19 cellular contexts compared by ENCODE assay signal in the genomic region with DNA sequence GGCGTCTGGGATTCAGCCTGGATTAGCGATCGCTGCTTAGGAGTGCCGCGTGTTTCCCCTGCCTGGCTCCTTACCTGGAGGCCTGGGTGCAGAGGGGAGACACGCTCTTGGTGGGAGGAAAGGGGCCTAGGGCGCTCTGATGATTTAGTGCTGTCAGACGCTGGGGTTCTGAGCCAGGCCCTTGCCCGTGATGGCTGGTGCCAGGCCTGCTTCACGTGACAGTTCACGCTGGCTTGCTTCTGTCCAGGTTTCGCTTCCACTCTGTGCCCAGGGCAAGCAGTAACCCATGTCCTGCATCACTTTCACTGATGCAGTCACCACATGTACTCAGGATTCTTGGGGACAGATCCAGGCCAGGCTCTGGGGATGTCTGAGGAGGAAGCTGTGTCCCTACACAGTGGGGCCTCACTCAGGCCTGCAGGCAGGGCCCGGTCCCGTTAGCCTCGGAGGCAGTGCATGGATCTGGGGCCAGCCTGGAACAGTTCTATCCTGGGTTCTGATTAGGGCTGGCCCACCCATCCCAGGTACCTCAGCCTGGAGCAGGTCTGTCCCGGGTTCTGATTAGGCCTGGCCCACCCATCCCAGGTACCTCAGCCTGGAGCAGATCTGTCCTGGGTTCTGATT.
"Had no signal": no experiment of that assay in that cellular context is flagged by ENCODE, and none has a peak within 500 bp of the region (broad histone marks: within the 10 kb centered on the region; RNA-seq: fewer than 3 reads in every experiment).

No MANE protein-coding gene starts in this region.

- DNase-seq: KBM-7, MV-4-11, NCI-H1048, NCI-H1105, NCI-H1417, NCI-H1694, NCI-H187 treated with DMSO at 0.1 percent for 48 hours, NCI-H2029 treated with DMSO at 0.1 percent for 48 hours, NCI-H345, NCI-H446 treated with DMSO at 0.1 percent for 48 hours, NCI-H524 treated with DMSO at 0.1 percent for 48 hours, NCI-H69, NCI-H774, SHP77, SK-N-SH, SW 1271 had no signal

- H3K4me3 Mint-ChIP-seq: IgD-negative memory B cell had no signal

- H3K9me3 ChIP-seq: SK-N-SH had no signal

- H3K4me1 Mint-ChIP-seq: IgD-negative memory B cell had no signal

- H3K27ac Mint-ChIP-seq: IgD-negative memory B cell had no signal

- H3K27ac ChIP-seq: HL-60, RWPE1 had no signal

- H3K4me2 ChIP-seq: SK-N-SH had no signal

- H3K9ac ChIP-seq: SK-N-SH had no signal

- H3K27me3 Mint-ChIP-seq: IgD-negative memory B cell had no signal
